Comparison of ENCODE assay signal across 23 cellular contexts in genomic region chr6:124226396-124226795, GRCh38.
DNase-seq lines count a peak whose midpoint lies in the region; ATAC-seq, FAIRE-seq and TF ChIP-seq lines count a peak whose summit lies in the region.
"Had no signal": no experiment of that assay in that cellular context is flagged by ENCODE, and none has a peak within 500 bp of the region (broad histone marks: within the 10 kb centered on the region; RNA-seq: fewer than 3 reads in every experiment).

No MANE protein-coding gene starts in this region.

- no peak overlapping the region for H3K27ac ChIP-seq in suprapubic skin
- H3K27ac ChIP-seq: body of pancreas, C4-2B, left lung, vagina had no signal

- no peak for TF ChIP-seq POLR2A in H54 (IDR thresholded peaks at IDR 0.05; ENCODE audit: low read depth, low read length)
- no peak for TF ChIP-seq POLR2A in suprapubic skin (IDR thresholded peaks at IDR 0.05)

- no peak for TF ChIP-seq EP300 in suprapubic skin (IDR thresholded peaks at IDR 0.05)

- peaks cover 56% of the 10 kb centered on the region for H3K4me1 Mint-ChIP-seq in osteocyte (ENCODE audit: unreplicated experiment)
- H3K4me1 Mint-ChIP-seq: activated CD4-positive, alpha-beta T cell treated with anti-CD3 and anti-CD28 coated beads for 36 hours; IgD-negative memory B cell; neural crest cell had no signal

- ATAC-seq in HG03520 (IDR thresholded peaks at IDR 0.05; ENCODE audit: unreplicated experiment) (no peak), GM21390 (IDR thresholded peaks at IDR 0.05; ENCODE audit: unreplicated experiment) (no peak)
- ATAC-seq: activated CD4-positive, alpha-beta T cell treated with anti-CD3 and anti-CD28 coated beads for 36 hours; activated T-cell treated with anti-CD3 and anti-CD28 coated beads, Interleukin-2, amount 50 U/mL, for 72 hours; body of pancreas; left lung had no signal

- FAIRE-seq in H54 (lab: Jason Lieb, UNC), result peak; percentile 38
- FAIRE-seq: D721Med had no signal

- H3K9me3 ChIP-seq in suprapubic skin, result no peaks in the 10 kb centered on the region
- H3K9me3 ChIP-seq: body of pancreas, MG63, vagina had no signal

- H3K36me3 ChIP-seq in suprapubic skin, result no peaks in the 10 kb centered on the region
- H3K36me3 ChIP-seq: left lung, MG63, vagina had no signal

- WGBS in suprapubic skin, result 61% methylated on average over 1 of the region's 1 CpG

- peaks cover 9% of the 10 kb centered on the region for H3K36me3 Mint-ChIP-seq in osteocyte (ENCODE audit: unreplicated experiment)

- H3K4me3 ChIP-seq in suprapubic skin, result no peak overlapping the region
- H3K4me3 ChIP-seq: body of pancreas, left lung, MG63, vagina had no signal

- no peaks in the 10 kb centered on the region for H3K27me3 ChIP-seq in suprapubic skin
- H3K27me3 ChIP-seq: body of pancreas, left lung, MG63, vagina had no signal

- TF ChIP-seq CTCF in osteocyte (IDR thresholded peaks at IDR 0.05) (no peak), suprapubic skin (IDR thresholded peaks at IDR 0.05) (no peak)

- H3K4me1 ChIP-seq in suprapubic skin, result no peaks in the 10 kb centered on the region
- H3K4me1 ChIP-seq: body of pancreas, left lung, vagina had no signal

- H3K27ac Mint-ChIP-seq in osteocyte (ENCODE audit: unreplicated experiment), result peak overlapping the region; percentile 85
- H3K27ac Mint-ChIP-seq: activated CD4-positive, alpha-beta T cell treated with anti-CD3 and anti-CD28 coated beads for 36 hours; activated T-cell treated with anti-CD3 and anti-CD28 coated beads, Interleukin-2, amount 50 U/mL, for 72 hours; HFFc6; IgD-negative memory B cell had no signal

- DNase-seq in H54 (ENCODE audit: insufficient read length, low spot score), result no peak
- DNase-seq in astrocyte of the hippocampus (ENCODE audit: low read depth, low spot score), result peak; percentile 52
- peak; percentile 57 for DNase-seq in fibroblast of the conjunctiva (ENCODE audit: low read depth)
- DNase-seq in osteocyte (ENCODE audit: extremely low spot score, unreplicated experiment), result no peak
- no peak for DNase-seq in UCSD-AML1 (lab: John Stamatoyannopoulos, UW; ENCODE audit: unreplicated experiment)
- DNase-seq in suprapubic skin (ENCODE audit: low spot score in 2 of 2), result no peak
- DNase-seq: activated CD4-positive, alpha-beta T cell treated with anti-CD3 and anti-CD28 coated beads for 36 hours; activated naive CD4-positive, alpha-beta T cell treated with anti-CD3 and anti-CD28 coated beads, Interleukin-2, amount 50 U/mL, for 16 hours; activated T-cell treated with anti-CD3 and anti-CD28 coated beads, Interleukin-2, amount 50 U/mL, for 72 hours; body of pancreas; HFFc6; left lung; MG63; NCI-H146; NCI-H2171; NCI-H526 had no signal

- no peaks in the 10 kb centered on the region for H3K27me3 Mint-ChIP-seq in osteocyte (ENCODE audit: unreplicated experiment)
- H3K27me3 Mint-ChIP-seq: activated CD4-positive, alpha-beta T cell treated with anti-CD3 and anti-CD28 coated beads for 36 hours; IgD-negative memory B cell had no signal

- H3K4me3 Mint-ChIP-seq in osteocyte (ENCODE audit: unreplicated experiment), result peak overlapping the region; percentile 1
- H3K4me3 Mint-ChIP-seq: activated CD4-positive, alpha-beta T cell treated with anti-CD3 and anti-CD28 coated beads for 36 hours; activated T-cell treated with anti-CD3 and anti-CD28 coated beads, Interleukin-2, amount 50 U/mL, for 72 hours; HFFc6; IgD-negative memory B cell; neural crest cell had no signal

- peaks cover 16% of the 10 kb centered on the region for H3K9me3 Mint-ChIP-seq in osteocyte (ENCODE audit: unreplicated experiment)

Comparison
In these comparisons a context has a peak if more than half of its experiments do, and no peak if none do; other contexts are left out.
1. DNase-seq: peak in astrocyte of the hippocampus (single experiment) and fibroblast of the conjunctiva (single experiment); none in H54 (single experiment), osteocyte (single experiment), UCSD-AML1 (single experiment) and suprapubic skin (0 of 2).